ENCODE assay signal across 37 cellular contexts in genomic region chr10:30631188-30631587, GRCh38. TPM values are rescaled to one million over a fixed set of nuclear protein-coding genes. Genes with fewer than 3 reads are reported as not detected.
"Had no signal": no experiment of that assay in that cellular context is flagged by ENCODE, and none has a peak within 500 bp of the region (broad histone marks: within the 10 kb centered on the region; RNA-seq: fewer than 3 reads in every experiment).

No MANE protein-coding gene starts in this region.

- H3K9me3 ChIP-seq: Peyer's patch had no signal

- H3K4me1 ChIP-seq: Peyer's patch had no signal

- ATAC-seq: activated naive CD8-positive, alpha-beta T cell treated with anti-CD3 and anti-CD28 coated beads, Interleukin-2, amount 50 U/mL, for 24 hours; activated T-cell treated with anti-CD3 and anti-CD28 coated beads, Interleukin-2, amount 50 U/mL, for 4 hours; PC-3 had no signal

- H3K4me3 ChIP-seq: Peyer's patch had no signal

- H3K27me3 ChIP-seq: Peyer's patch had no signal

- H3K27ac ChIP-seq: Peyer's patch, VCaP had no signal

- DNase-seq: activated B cell treated with CpG ODN at 0.5 μM for 24 hours; activated CD4-positive, alpha-beta memory T cell treated with anti-CD3 and anti-CD28 coated beads for 36 hours; activated CD4-positive, alpha-beta T cell treated with anti-CD3 and anti-CD28 coated beads for 4 hours; activated CD4-positive, alpha-beta T cell treated with anti-CD3 and anti-CD28 coated beads, Interleukin-2, amount 50 U/mL, for 1 hour; activated CD4-positive, CD25-positive, alpha-beta regulatory T cell treated with anti-CD3 and anti-CD28 coated beads, Interleukin-2, amount 50 U/mL, for 72 hours; activated CD8-positive, alpha-beta memory T cell treated with anti-CD3 and anti-CD28 coated beads, Interleukin-2, amount 50 U/mL, for 4 hours; activated naive CD4-positive, alpha-beta T cell treated with anti-CD3 and anti-CD28 coated beads, Interleukin-2, amount 10 ng/mL, durations not matched to agents 7 days and 5 days; activated naive CD8-positive, alpha-beta T cell treated with anti-CD3 and anti-CD28 coated beads, Interleukin-2, amount 50 U/mL, for 24 hours; activated T-cell treated with anti-CD3 and anti-CD28 coated beads for 4 hours; activated T-cell treated with anti-CD3 and anti-CD28 coated beads, Interleukin-2, amount 50 U/mL, for 4 hours; anterior cingulate cortex; caudate nucleus; cerebellar nuclear complex; Karpas-422; NCI-H1048; NCI-H1105 treated with DMSO at 0.1 percent for 48 hours; NCI-H1436; NCI-H1694; NCI-H1930; NCI-H2081 treated with DMSO at 0.1 percent for 48 hours; NCI-H226; NCI-H446 treated with DMSO at 0.1 percent for 48 hours; NCI-H524; NCI-H69; NCI-H82; PC-3; Peyer's patch; Right ventricle myocardium superior; RPMI8226; SW 1271; T-helper 1 cell; T-helper 2 cell; T-helper 9 cell had no signal

- H3K36me3 ChIP-seq: Peyer's patch had no signal

RNA-seq across cellular contexts. Expression of gene LYZL2, which starts 1.6 kb away (rescaled TPM):
- total RNA-seq: activated B cell treated with CpG ODN at 0.5 μM for 24 hours; activated CD4-positive, alpha-beta memory T cell treated with anti-CD3 and anti-CD28 coated beads for 36 hours; activated T-cell treated with anti-CD3 and anti-CD28 coated beads, Interleukin-2, amount 50 U/mL, for 4 hours; activated T-helper 1 cell treated with anti-CD3 and anti-CD28 coated beads, Interleukin-12 subunit alpha, Interleukin-12 subunit beta, Interleukin-2, Interleukin-4 antibody, amounts not matched to agents 30 ng/mL and 10 ng/mL and 1 ng/mL, durations not matched to agents 14 hours and 24 hours and 36 hours; bronchial epithelial cell; MCF 10A; PC-3; Peyer's patch; Right ventricle myocardium superior had no signal
